15 cellular contexts compared by ENCODE assay signal in the genomic region with DNA sequence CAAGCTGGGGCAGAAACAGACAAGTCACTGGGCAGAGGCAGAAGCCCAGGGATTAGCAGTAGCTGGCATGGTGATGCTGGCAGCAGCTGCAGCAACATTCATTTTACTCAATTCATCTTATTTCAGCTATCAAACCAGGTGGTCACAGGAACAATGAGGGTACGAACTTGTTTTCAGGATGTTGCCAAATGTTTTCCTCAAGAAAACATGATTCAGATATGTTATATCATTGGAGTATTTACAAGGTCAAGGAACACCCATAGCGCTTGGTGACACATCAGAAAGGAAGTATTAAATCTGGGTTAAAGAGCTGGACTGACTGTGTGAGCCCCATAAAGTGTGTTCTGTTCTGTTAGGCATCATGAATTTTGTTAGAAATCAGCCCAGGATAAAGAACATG.
A peak's percentile ranks its signal among the peaks of the same experiment; 100 is the strongest.
DNase-seq lines count a peak whose midpoint lies in the region; ATAC-seq and TF ChIP-seq lines count a peak whose summit lies in the region.
"Had no signal": no experiment of that assay in that cellular context is flagged by ENCODE, and none has a peak within 500 bp of the region (broad histone marks: within the 10 kb centered on the region; RNA-seq: fewer than 3 reads in every experiment).

No MANE protein-coding gene starts in this region.

- H2AFZ ChIP-seq in fibroblast of lung (ENCODE audit: low read length): no peak overlapping the region

- no peak overlapping the region for H3K4me2 ChIP-seq in fibroblast of lung (ENCODE audit: extremely low read depth, insufficient read depth, low read length)
- H3K4me2 ChIP-seq in skeletal muscle satellite cell (ENCODE audit: low read length): peak overlapping the region; percentile 27

- no peak overlapping the region for H3K4me3 Mint-ChIP-seq in activated T-helper 1 cell treated with anti-CD3 and anti-CD28 coated beads, Interleukin-12 subunit alpha, Interleukin-12 subunit beta, Interleukin-2, Interleukin-4 antibody, amounts not matched to agents 30 ng/mL and 10 ng/mL and 1 ng/mL, durations not matched to agents 14 hours and 24 hours and 36 hours
- H3K4me3 Mint-ChIP-seq: brain; CD4-positive, CD25-positive, alpha-beta regulatory T cell; T-helper 2 cell treated with Interferon-gamma antibody and Interleukin-4, amounts not matched to agents 5 μg/mL and 100 μg/mL, for 36 hours had no signal

- no peaks in the 10 kb centered on the region for H4K20me1 ChIP-seq in fibroblast of lung (ENCODE audit: control insufficient read depth, extremely low read depth, insufficient read depth, low read length)

- H3K9me3 ChIP-seq in RWPE2 (ENCODE audit: severe bottlenecking) (no peaks in the 10 kb centered on the region), fibroblast of lung (ENCODE audit: control insufficient read depth, insufficient read depth, low read depth, low read length) (no peaks in the 10 kb centered on the region), skeletal muscle satellite cell (replicated peaks; ENCODE audit: low read length) (no peaks in the 10 kb centered on the region)
- H3K9me3 ChIP-seq: thyroid gland had no signal

- H3K36me3 ChIP-seq in RWPE2 (ENCODE audit: low read depth): no peaks in the 10 kb centered on the region
- no peaks in the 10 kb centered on the region for H3K36me3 ChIP-seq in fibroblast of lung (ENCODE audit: control insufficient read depth, insufficient read depth, low read length)
- no peaks in the 10 kb centered on the region for H3K36me3 ChIP-seq in skeletal muscle satellite cell (ENCODE audit: insufficient read depth, low read length)
- H3K36me3 ChIP-seq: thyroid gland had no signal

- peak; percentile 95 for ATAC-seq in RWPE2 (ENCODE audit: low read depth)
- ATAC-seq: sciatic nerve had no signal

- H3K27me3 ChIP-seq in RWPE2 (ENCODE audit: insufficient read depth, poor library complexity, severe bottlenecking) (no peaks in the 10 kb centered on the region), fibroblast of lung (ENCODE audit: control insufficient read depth, insufficient read depth, low read length) (no peaks in the 10 kb centered on the region), skeletal muscle satellite cell (ENCODE audit: control insufficient read depth, insufficient read depth, low read length) (no peaks in the 10 kb centered on the region)
- H3K27me3 ChIP-seq: thyroid gland had no signal

- H3K9ac ChIP-seq in fibroblast of lung (ENCODE audit: insufficient read depth, low read length) (no peak overlapping the region), skeletal muscle satellite cell (ENCODE audit: low read depth, low read length) (peak overlapping the region; percentile 12)

- no peaks in the 10 kb centered on the region for H3K27me3 Mint-ChIP-seq in activated T-helper 1 cell treated with anti-CD3 and anti-CD28 coated beads, Interleukin-12 subunit alpha, Interleukin-12 subunit beta, Interleukin-2, Interleukin-4 antibody, amounts not matched to agents 30 ng/mL and 10 ng/mL and 1 ng/mL, durations not matched to agents 14 hours and 24 hours and 36 hours (ENCODE audit: insufficient read depth)
- H3K27me3 Mint-ChIP-seq: brain; CD4-positive, CD25-positive, alpha-beta regulatory T cell had no signal

- H3K9me3 Mint-ChIP-seq in activated T-helper 1 cell treated with anti-CD3 and anti-CD28 coated beads, Interleukin-12 subunit alpha, Interleukin-12 subunit beta, Interleukin-2, Interleukin-4 antibody, amounts not matched to agents 30 ng/mL and 10 ng/mL and 1 ng/mL, durations not matched to agents 14 hours and 24 hours and 36 hours: no peaks in the 10 kb centered on the region

- intact Hi-C loops in activated T-helper 1 cell treated with anti-CD3 and anti-CD28 coated beads, Interleukin-12 subunit alpha, Interleukin-12 subunit beta, Interleukin-2, Interleukin-4 antibody, amounts not matched to agents 30 ng/mL and 10 ng/mL and 1 ng/mL, durations not matched to agents 14 hours and 24 hours and 36 hours (cut with micrococcal nuclease): no loop called here

- TF ChIP-seq CTCF in RWPE2 (IDR thresholded peaks at IDR 0.05; ENCODE audit: poor library complexity, severe bottlenecking) (no peak), fibroblast of lung (conservative IDR thresholded peaks at IDR 0.05 in 1 of 2, IDR thresholded peaks at IDR 0.05 in 1 of 2; ENCODE audit: low read depth in 1 of 2, low read length in 2 of 2) (no peak)

- no peaks in the 10 kb centered on the region for H3K79me2 ChIP-seq in fibroblast of lung (ENCODE audit: control insufficient read depth, insufficient read depth, low read length)

- H3K4me3 ChIP-seq in RWPE2 (ENCODE audit: severe bottlenecking) (no peak overlapping the region), fibroblast of lung (replicated peaks in 1 of 4; ENCODE audit: control extremely low read depth in 1 of 4, insufficient read depth in 1 of 4, low read depth in 3 of 4, low read length in 4 of 4) (no peak overlapping the region), skeletal muscle satellite cell (ENCODE audit: low read length) (no peak overlapping the region)
- H3K4me3 ChIP-seq: thyroid gland had no signal

- H3K27ac ChIP-seq in RWPE2 (ENCODE audit: poor library complexity, severe bottlenecking): peak overlapping the region; percentile 58
- no peak overlapping the region for H3K27ac ChIP-seq in fibroblast of lung (ENCODE audit: insufficient read depth, low read length)
- H3K27ac ChIP-seq: thyroid gland had no signal

- peak; percentile 31 for DNase-seq in H4 (ENCODE audit: low spot score)
- DNase-seq in RWPE2 (ENCODE audit: low spot score): no peak
- DNase-seq in fibroblast of lung (ENCODE audit: low read depth in 2 of 2): peak; percentile 23 to 61
- DNase-seq in activated T-helper 1 cell treated with anti-CD3 and anti-CD28 coated beads, Interleukin-12 subunit alpha, Interleukin-12 subunit beta, Interleukin-2, Interleukin-4 antibody, amounts not matched to agents 30 ng/mL and 10 ng/mL and 1 ng/mL, durations not matched to agents 14 hours and 24 hours and 36 hours (ENCODE audit: low spot score): no peak
- no peak for DNase-seq in DMS53 treated with DMSO at 0.1 percent for 48 hours (lab: John Stamatoyannopoulos, UW; ENCODE audit: unreplicated experiment)
- DNase-seq in activated T-cell treated with anti-CD3 and anti-CD28 coated beads, Interleukin-2, amount 50 U/mL, for 1 hour: no peak
- DNase-seq: activated CD4-positive, CD25-positive, alpha-beta regulatory T cell treated with anti-CD3 and anti-CD28 coated beads, Interleukin-2, amount 50 U/mL, for 72 hours; activated naive CD4-positive, alpha-beta T cell; CD4-positive, CD25-positive, alpha-beta regulatory T cell; SIG-M5; thyroid gland had no signal

- peaks cover 21% of the 10 kb centered on the region for H3K4me1 ChIP-seq in RWPE2 (ENCODE audit: insufficient read depth, poor library complexity, severe bottlenecking)
- no peaks in the 10 kb centered on the region for H3K4me1 ChIP-seq in fibroblast of lung (ENCODE audit: control insufficient read depth, extremely low read depth, insufficient read depth, low read length)
- peaks cover 31% of the 10 kb centered on the region for H3K4me1 ChIP-seq in skeletal muscle satellite cell (ENCODE audit: control insufficient read depth, insufficient read depth, low read length)

- H3K27ac Mint-ChIP-seq in activated T-helper 1 cell treated with anti-CD3 and anti-CD28 coated beads, Interleukin-12 subunit alpha, Interleukin-12 subunit beta, Interleukin-2, Interleukin-4 antibody, amounts not matched to agents 30 ng/mL and 10 ng/mL and 1 ng/mL, durations not matched to agents 14 hours and 24 hours and 36 hours: no peak overlapping the region
- H3K27ac Mint-ChIP-seq: CD4-positive, CD25-positive, alpha-beta regulatory T cell; T-helper 2 cell treated with Interferon-gamma antibody and Interleukin-4, amounts not matched to agents 5 μg/mL and 100 μg/mL, for 36 hours had no signal

- H3K4me1 Mint-ChIP-seq in activated T-helper 1 cell treated with anti-CD3 and anti-CD28 coated beads, Interleukin-12 subunit alpha, Interleukin-12 subunit beta, Interleukin-2, Interleukin-4 antibody, amounts not matched to agents 30 ng/mL and 10 ng/mL and 1 ng/mL, durations not matched to agents 14 hours and 24 hours and 36 hours (ENCODE audit: low read depth): no peaks in the 10 kb centered on the region
- H3K4me1 Mint-ChIP-seq: CD4-positive, CD25-positive, alpha-beta regulatory T cell had no signal

- H3K36me3 Mint-ChIP-seq in activated T-helper 1 cell treated with anti-CD3 and anti-CD28 coated beads, Interleukin-12 subunit alpha, Interleukin-12 subunit beta, Interleukin-2, Interleukin-4 antibody, amounts not matched to agents 30 ng/mL and 10 ng/mL and 1 ng/mL, durations not matched to agents 14 hours and 24 hours and 36 hours (ENCODE audit: low read depth): no peaks in the 10 kb centered on the region
- H3K36me3 Mint-ChIP-seq: brain; CD4-positive, CD25-positive, alpha-beta regulatory T cell had no signal

Comparison
In these comparisons a context has a peak if more than half of its experiments do, and no peak if none do; other contexts are left out.
1. DNase-seq: peak in H4 (single experiment) and fibroblast of lung (2 of 2); none in RWPE2 (single experiment), activated T-helper 1 cell treated with anti-CD3 and anti-CD28 coated beads, Interleukin-12 subunit alpha, Interleukin-12 subunit beta, Interleukin-2, Interleukin-4 antibody, amounts not matched to agents 30 ng/mL and 10 ng/mL and 1 ng/mL, durations not matched to agents 14 hours and 24 hours and 36 hours (single experiment), DMS53 treated with DMSO at 0.1 percent for 48 hours (single experiment) and activated T-cell treated with anti-CD3 and anti-CD28 coated beads, Interleukin-2, amount 50 U/mL, for 1 hour (single experiment).